20 cellular contexts compared by ENCODE assay signal in the genomic region with DNA sequence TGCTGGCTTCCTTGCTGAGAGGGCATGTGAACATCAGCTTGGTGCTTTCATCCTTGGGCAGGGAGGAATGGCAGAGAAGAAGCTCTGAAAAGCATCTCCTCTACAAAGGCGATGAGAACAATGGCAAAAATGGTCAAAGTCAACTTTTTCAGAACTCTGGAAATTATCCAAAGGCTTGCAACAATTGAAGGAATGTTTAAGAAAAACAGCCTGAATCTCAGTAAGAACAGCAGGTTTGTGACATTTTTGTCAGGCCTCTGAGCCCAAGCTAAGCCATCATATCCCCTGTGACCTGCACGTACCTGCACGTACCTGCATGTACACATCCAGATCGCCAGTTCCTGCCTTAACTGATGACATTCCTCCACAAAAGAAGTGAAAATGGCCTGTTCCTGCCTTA. TPM values are rescaled to one million over a fixed set of nuclear protein-coding genes. Genes with fewer than 3 reads are reported as not detected.
DNase-seq lines count a peak whose midpoint lies in the region; ATAC-seq, FAIRE-seq and TF ChIP-seq lines count a peak whose summit lies in the region.
"Had no signal": no experiment of that assay in that cellular context is flagged by ENCODE, and none has a peak within 500 bp of the region (broad histone marks: within the 10 kb centered on the region; RNA-seq: fewer than 3 reads in every experiment).

No MANE protein-coding gene starts in this region.

- H3K36me3 Mint-ChIP-seq in GM23338 (ENCODE audit: low read depth), result peaks cover 19% of the 10 kb centered on the region
- H3K36me3 Mint-ChIP-seq: CD14-positive monocyte; CD8-positive, alpha-beta T cell had no signal

- no peak overlapping the region for H4K8ac ChIP-seq in H1 (ENCODE audit: extremely low read depth, insufficient read depth, low read length)

- H3K4me2 ChIP-seq in GM23248 (ENCODE audit: unreplicated experiment) (peak overlapping the region; percentile 10), H1 (ENCODE audit: insufficient read depth in 1 of 2, low read depth in 2 of 2, low read length in 2 of 2) (no peak overlapping the region), skeletal muscle satellite cell (ENCODE audit: low read length) (peak overlapping the region; percentile 8), GM23338 (no peak overlapping the region)

- H2BK120ac ChIP-seq in H1 (replicated peaks; ENCODE audit: low read depth, low read length), result no peak overlapping the region

- 95 to 97% methylated on average over 4 of the region's 4 CpGs for WGBS in GM23248 (ENCODE audit: low coverage in 1 of 2, low lambda C conversion rate in 2 of 2, missing lambda C conversion rate in 2 of 2), 2 experiments
- 100% methylated on average over 2 of the region's 4 CpGs; no CpG with 5 or more reads in 1 of the 2 experiments for whole genome bisulfite sequencing in H1 (ENCODE audit: extremely low coverage in 1 of 2, insufficient coverage in 1 of 2, insufficient read length in 1 of 2, insufficient replicate concordance in 2 of 2, low coverage in 1 of 2, low lambda C conversion rate in 2 of 2, missing lambda C conversion rate in 1 of 2), 2 experiments

- no peak overlapping the region for H3K14ac ChIP-seq in H1 (ENCODE audit: insufficient read length)

- in situ Hi-C loops in GM23248 (cut with MboI), result loop anchor here (10.0 to 25.0 kb wide), 2 partner anchors 401 to 484 kb away; no protein-coding TSS in a partner anchor

- POLR2A ChIA-PET in H1 (lab: Charles Lee; ENCODE audit: partially characterized antibody), result no interaction called here

- H3K23me2 ChIP-seq in H1 (ENCODE audit: low read depth, low read length), result no peaks in the 10 kb centered on the region

- H3K36me3 ChIP-seq in GM23248 (ENCODE audit: low read depth) (no peaks in the 10 kb centered on the region), H1 (ENCODE audit: control insufficient read depth in 2 of 4, insufficient read depth in 4 of 4, low read length in 3 of 4) (no peaks in the 10 kb centered on the region), skeletal muscle satellite cell (ENCODE audit: insufficient read depth, low read length) (no peaks in the 10 kb centered on the region), GM23338 (ENCODE audit: insufficient read depth) (no peaks in the 10 kb centered on the region)
- H3K36me3 ChIP-seq: HAP-1 had no signal

- H3K9ac ChIP-seq in GM23248, result no peak overlapping the region
- no peak overlapping the region for H3K9ac ChIP-seq in H1 (replicated peaks in 1 of 4; ENCODE audit: extremely low read depth in 1 of 4, low read depth in 3 of 4, low read length in 3 of 4)
- peak overlapping the region; percentile 18 for H3K9ac ChIP-seq in skeletal muscle satellite cell (ENCODE audit: low read depth, low read length)

- H2AFZ ChIP-seq in GM23248, result no peak overlapping the region
- H2AFZ ChIP-seq in H1 (ENCODE audit: low read length), result no peak overlapping the region
- no peak overlapping the region for H2AFZ ChIP-seq in GM23338

- no peaks in the 10 kb centered on the region; the same call in 1 of the 2 replicates for H3K27me3 ChIP-seq in GM23248 (replicated peaks; ENCODE audit: insufficient read depth)
- H3K27me3 ChIP-seq in H1 (replicated peaks in 1 of 4; ENCODE audit: control insufficient read depth in 3 of 4, extremely low read depth in 1 of 4, insufficient read depth in 3 of 4, low read length in 3 of 4), result no peaks in the 10 kb centered on the region
- no peaks in the 10 kb centered on the region for H3K27me3 ChIP-seq in skeletal muscle satellite cell (ENCODE audit: control insufficient read depth, insufficient read depth, low read length)
- no peaks in the 10 kb centered on the region for H3K27me3 ChIP-seq in GM23338 (ENCODE audit: insufficient read depth)

- peaks cover 21% of the 10 kb centered on the region for H3K9me3 Mint-ChIP-seq in GM23338
- H3K9me3 Mint-ChIP-seq: CD14-positive monocyte; CD8-positive, alpha-beta T cell; HFFc6 had no signal

- peaks cover 7% of the 10 kb centered on the region for H3K27me3 Mint-ChIP-seq in GM23338 (ENCODE audit: insufficient read depth, low read depth, poor library complexity)

- H3K4ac ChIP-seq in H1 (replicated peaks; ENCODE audit: insufficient read length, low read depth, low read length), result no peak overlapping the region

- TF ChIP-seq EP300 in H1 (IDR thresholded peaks at IDR 0.05; ENCODE audit: borderline replicate concordance in 1 of 2, low read depth in 2 of 2, low read length in 2 of 2), result no peak

- no peak overlapping the region for H3K4me3 ChIP-seq in GM23248
- H3K4me3 ChIP-seq in H1 (ENCODE audit: extremely low read depth in 1 of 4, insufficient read depth in 2 of 4, low read depth in 3 of 4, low read length in 4 of 4), result no peak overlapping the region
- H3K4me3 ChIP-seq in fibroblast of the aortic adventitia (ENCODE audit: low read depth, low read length), result no peak overlapping the region
- H3K4me3 ChIP-seq in skeletal muscle satellite cell (ENCODE audit: low read length), result no peak overlapping the region
- no peak overlapping the region for H3K4me3 ChIP-seq in GM23338
- H3K4me3 ChIP-seq: HAP-1 had no signal

- no peaks in the 10 kb centered on the region for H4K20me1 ChIP-seq in GM23248 (ENCODE audit: insufficient read depth)
- H4K20me1 ChIP-seq in H1 (replicated peaks in 1 of 2; ENCODE audit: control insufficient read depth in 1 of 2, insufficient read depth in 2 of 2, low read length in 2 of 2), result no peaks in the 10 kb centered on the region
- no peaks in the 10 kb centered on the region for H4K20me1 ChIP-seq in GM23338 (replicated peaks; ENCODE audit: insufficient read depth)

- no peak overlapping the region for H3K27ac Mint-ChIP-seq in GM23338
- H3K27ac Mint-ChIP-seq: CD8-positive, alpha-beta T cell; HFFc6 had no signal

- H3K9me2 ChIP-seq in GM23248 (ENCODE audit: insufficient read depth) (no peaks in the 10 kb centered on the region), GM23338 (ENCODE audit: insufficient read depth) (no peaks in the 10 kb centered on the region)

- H3K9me3 ChIP-seq in GM23248 (ENCODE audit: low read depth), result no peaks in the 10 kb centered on the region
- no peaks in the 10 kb centered on the region for H3K9me3 ChIP-seq in H1 (ENCODE audit: insufficient read depth in 2 of 2, low read depth in 1 of 2, low read length in 1 of 2)
- H3K9me3 ChIP-seq in skeletal muscle satellite cell (replicated peaks; ENCODE audit: low read length), result no peaks in the 10 kb centered on the region
- H3K9me3 ChIP-seq: HAP-1 had no signal

- peak overlapping the region; percentile 24; the same call in 1 of the 2 replicates for H2BK5ac ChIP-seq in H1 (ENCODE audit: low read depth, low read length)

- H3K23ac ChIP-seq in H1 (ENCODE audit: insufficient read length), result no peak overlapping the region

- 0 out of 2 replicates have a peak overlapping the region, but pooled peaks have one; percentile 24 for H3K27ac ChIP-seq in GM23248
- no peak overlapping the region for H3K27ac ChIP-seq in H1 (ENCODE audit: low read depth, low read length)
- H3K27ac ChIP-seq in GM23338 (ENCODE audit: low read depth), result no peak overlapping the region

- peak overlapping the region; percentile 93; the same call in 1 of the 2 replicates for H2AK5ac ChIP-seq in H1 (ENCODE audit: low read depth, low read length)

- no peak for ATAC-seq in GM23338
- ATAC-seq: CD8-positive, alpha-beta T cell had no signal

- peak overlapping the region; percentile 93; the same call in 1 of the 2 replicates for H2BK20ac ChIP-seq in H1 (ENCODE audit: low read length)

- DNase-seq in GM23248 (peak; percentile 33), H1 (ENCODE audit: low read depth in 1 of 2, low spot score in 2 of 2) (no peak), fibroblast of the aortic adventitia (ENCODE audit: low read depth) (peak; percentile 61), superior temporal gyrus (ENCODE audit: extremely low spot score) (no peak), NCI-H1930 (lab: John Stamatoyannopoulos, UW) (no peak), GM23338 (ENCODE audit: low spot score) (no peak)
- DNase-seq: CD8-positive, alpha-beta T cell; COR-L47; DMS153; DND-41; GF-D8 had no signal

- no peaks in the 10 kb centered on the region for H3K79me1 ChIP-seq in H1 (ENCODE audit: low read depth, low read length)

- H3K4me3 Mint-ChIP-seq in GM23338, result no peak overlapping the region
- H3K4me3 Mint-ChIP-seq: CD8-positive, alpha-beta T cell; HFFc6 had no signal

- no peak for TF ChIP-seq POLR2A in H1 (IDR thresholded peaks at IDR 0.05; ENCODE audit: control extremely low read depth in 1 of 2, low read depth in 2 of 2, low read length in 2 of 2)

- TF ChIP-seq CTCF in H1 (IDR thresholded peaks at IDR 0.05; ENCODE audit: control extremely low read depth in 1 of 3, insufficient read depth in 1 of 3, low read depth in 1 of 3, low read length in 3 of 3), result no peak
- no peak for TF ChIP-seq CTCF in fibroblast of the aortic adventitia (IDR thresholded peaks at IDR 0.05; ENCODE audit: insufficient read depth, low read length)
- no peak for TF ChIP-seq CTCF in GM23338 (conservative IDR thresholded peaks at IDR 0.05; ENCODE audit: low read depth in 2 of 2)

- no peak overlapping the region for H4K5ac ChIP-seq in H1 (ENCODE audit: insufficient read length, low read depth, low read length)

- no peak for TF ChIP-seq RAD21 in H1 (IDR thresholded peaks at IDR 0.05 in 1 of 2, conservative IDR thresholded peaks at IDR 0.05 in 1 of 2; ENCODE audit: low read depth in 2 of 2, low read length in 2 of 2)

- peak overlapping the region; percentile 84; the same call in 1 of the 2 replicates for H2BK12ac ChIP-seq in H1 (ENCODE audit: low read depth, low read length)

- H3K4me1 Mint-ChIP-seq in GM23338, result peaks cover 15% of the 10 kb centered on the region

- no peak overlapping the region; the same call in 1 of the 2 replicates for H3K18ac ChIP-seq in H1 (ENCODE audit: extremely low read depth, low read length)

- no peak overlapping the region for H3K56ac ChIP-seq in H1 (replicated peaks; ENCODE audit: insufficient read length, low read depth, low read length)

- no peak overlapping the region for H4K91ac ChIP-seq in H1 (replicated peaks; ENCODE audit: insufficient read length, low read length)

- no peak overlapping the region for H2BK15ac ChIP-seq in H1 (ENCODE audit: low read length)

- H3F3A ChIP-seq in GM23248 (ENCODE audit: insufficient read depth) (peaks cover 16% of the 10 kb centered on the region; the same call in 1 of the 2 replicates), GM23338 (replicated peaks; ENCODE audit: low read depth) (no peaks in the 10 kb centered on the region)

- no peaks in the 10 kb centered on the region for H3K79me2 ChIP-seq in GM23248 (ENCODE audit: insufficient read depth)
- no peaks in the 10 kb centered on the region for H3K79me2 ChIP-seq in H1 (ENCODE audit: control insufficient read depth in 1 of 2, insufficient read depth in 2 of 2, low read length in 2 of 2)
- H3K79me2 ChIP-seq in GM23338 (replicated peaks; ENCODE audit: insufficient read depth), result no peaks in the 10 kb centered on the region

- no peak for FAIRE-seq in H1 (lab: Jason Lieb, UNC)
- FAIRE-seq: A204.1, D721Med, HTR-8/SVneo had no signal

- H3K4me1 ChIP-seq in GM23248 (ENCODE audit: insufficient read depth) (peaks cover 23% of the 10 kb centered on the region), H1 (replicated peaks in 1 of 4; ENCODE audit: control insufficient read depth in 3 of 4, insufficient read depth in 4 of 4, low read length in 3 of 4) (peaks cover 0 to 11% (median 0%) of the 10 kb centered on the region in 4 experiments; a peak in 5 of 7 replicates), skeletal muscle satellite cell (ENCODE audit: control insufficient read depth, insufficient read depth, low read length) (peaks cover 26% of the 10 kb centered on the region), GM23338 (ENCODE audit: insufficient read depth) (peaks cover 9% of the 10 kb centered on the region; the same call in 1 of the 2 replicates)
- H3K4me1 ChIP-seq: HAP-1 had no signal

- CTCF ChIA-PET in H1 (lab: Charles Lee; ENCODE audit: partially characterized antibody), result interaction anchor here (0.7 to 1.7 kb wide), 5 partner anchors 16 to 205 kb away, joined by 3 to 5 read pairs (median 4); no protein-coding TSS in a partner anchor

RNA-seq across cellular contexts. Expression of a gene that starts 51.8 kb away (rescaled TPM):
- not detected in 2 replicates for total RNA-seq in GM23248 (2014; rRNA removed; shearing (Covaris generic))
- polyA plus RNA-seq in GM23248 (2016; fragmentation: Nextera tagmentation; extraction: Ambion mirVana) (not detected in 2 replicates), H1 (2011; rRNA removed) (0.47 and 0.65 TPM in 2 replicates), GM23338 (2016; fragmentation: Nextera tagmentation; extraction: Ambion mirVana) (3.9 and 4.3 TPM in 2 replicates)
- 6.1 and 6.4 TPM in 2 replicates for total RNA-seq in H1 (2021; fragmentation: NEBNext Ultra II Directional; extraction: Animal tissue kit (Norgen Biotek cat#: 25700))
- 1.1 TPM for polyA plus RNA-seq in H1 (2011; cell fraction: cytosol; rRNA removed)
- 2.0 TPM for polyA plus RNA-seq in H1 (2011; cell fraction: nucleus; rRNA removed)
- polyA plus RNA-seq in H1 (2012, experiment 1 of 2), result 1.4 to 3.0 TPM (median 1.8 TPM) in 4 replicates
- polyA plus RNA-seq in H1 (2012, experiment 2 of 2), result 0.12 TPM
- polyA plus RNA-seq in H1 (2013, experiment 1 of 2), result 11.2 TPM
- 10.6 TPM for polyA plus RNA-seq in H1 (2013, experiment 2 of 2)
- 4.4 and 5.0 TPM in 2 replicates for polyA minus RNA-seq in H1 (2011; rRNA and poly(A)+ RNA removed)
- 7.1 TPM for polyA minus RNA-seq in H1 (2011; cell fraction: cytosol; rRNA and poly(A)+ RNA removed)
- polyA minus RNA-seq in H1 (2011; cell fraction: nucleus; rRNA and poly(A)+ RNA removed), result 7.6 TPM
- total RNA-seq in fibroblast of the aortic adventitia (ENCODE audit: low replicate concordance), result not detected in 2 replicates
- not detected in 2 replicates for total RNA-seq in skeletal muscle satellite cell (2012; rRNA removed)
- total RNA-seq in GM23338 (2014; rRNA removed; shearing (Covaris generic)), result 4.2 and 9.4 TPM in 2 replicates
- total RNA-seq: CD8-positive, alpha-beta T cell had no signal
- polyA plus RNA-seq: AG04450, BJ, CD14-positive monocyte had no signal

RNA-seq across cellular contexts. Expression of a gene that starts 59.1 kb away (rescaled TPM):
- 10.0 and 11.0 TPM in 2 replicates for total RNA-seq in GM23248 (2014; rRNA removed; shearing (Covaris generic))
- 6.1 and 6.3 TPM in 2 replicates for polyA plus RNA-seq in GM23248 (2016; fragmentation: Nextera tagmentation; extraction: Ambion mirVana)
- total RNA-seq in H1 (2021; fragmentation: NEBNext Ultra II Directional; extraction: Animal tissue kit (Norgen Biotek cat#: 25700)), result 7.9 and 8.6 TPM in 2 replicates
- polyA plus RNA-seq in H1 (2011; rRNA removed), result 3.6 and 4.6 TPM in 2 replicates
- 6.4 TPM for polyA plus RNA-seq in H1 (2011; cell fraction: cytosol; rRNA removed)
- polyA plus RNA-seq in H1 (2011; cell fraction: nucleus; rRNA removed), result 4.5 TPM
- 3.5 to 6.9 TPM (median 5.7 TPM) in 4 replicates for polyA plus RNA-seq in H1 (2012, experiment 1 of 2)
- polyA plus RNA-seq in H1 (2012, experiment 2 of 2), result 0.50 TPM
- 5.8 TPM for polyA plus RNA-seq in H1 (2013, experiment 1 of 2)
- 5.2 TPM for polyA plus RNA-seq in H1 (2013, experiment 2 of 2)
- 10.1 and 13.5 TPM in 2 replicates for polyA minus RNA-seq in H1 (2011; rRNA and poly(A)+ RNA removed)
- 11.7 TPM for polyA minus RNA-seq in H1 (2011; cell fraction: cytosol; rRNA and poly(A)+ RNA removed)
- polyA minus RNA-seq in H1 (2011; cell fraction: nucleus; rRNA and poly(A)+ RNA removed), result 16.0 TPM
- 35.8 and 52.6 TPM in 2 replicates for total RNA-seq in fibroblast of the aortic adventitia (ENCODE audit: low replicate concordance)
- total RNA-seq in skeletal muscle satellite cell (2012; rRNA removed), result 15.5 and 18.0 TPM in 2 replicates
- total RNA-seq in GM23338 (2014; rRNA removed; shearing (Covaris generic)), result 12.4 and 14.0 TPM in 2 replicates
- polyA plus RNA-seq in GM23338 (2016; fragmentation: Nextera tagmentation; extraction: Ambion mirVana), result 6.2 and 7.5 TPM in 2 replicates

Comparison
In these comparisons a context has a peak if more than half of its experiments do, and no peak if none do; other contexts are left out.
1. DNase-seq: peak in GM23248 (single experiment) and fibroblast of the aortic adventitia (single experiment); none in H1 (0 of 2), superior temporal gyrus (single experiment), NCI-H1930 (0 of 2) and GM23338 (single experiment).
2. H3K4me2 ChIP-seq: peak in GM23248 (single experiment) and skeletal muscle satellite cell (single experiment); none in H1 (0 of 2) and GM23338 (single experiment).